In genomic region chr4:143184503-143185252, GRCh38 we compare ENCODE assay signal across 8 cellular contexts. TPM values are rescaled to one million over a fixed set of nuclear protein-coding genes. Genes with fewer than 3 reads are reported as not detected.
DNase-seq lines count a peak whose midpoint lies in the region; ATAC-seq and TF ChIP-seq lines count a peak whose summit lies in the region.

Gene USP38, plus strand, starts transcription at chr4:143184917. Its CDS starts 534 bp downstream, at chr4:143185451.

- H3K36me3 Mint-ChIP-seq in naive thymus-derived CD8-positive, alpha-beta T cell, result peaks cover 3 to 24% (median 11%) of the 10 kb centered on the region in 3 donors

- H3K9me3 Mint-ChIP-seq in naive thymus-derived CD8-positive, alpha-beta T cell, result no peaks in the 10 kb centered on the region

- no peaks in the 10 kb centered on the region for H3K27me3 ChIP-seq in DOHH2 (ENCODE audit: control insufficient read depth, low read length)
- no peaks in the 10 kb centered on the region for H3K27me3 ChIP-seq in Karpas-422 (ENCODE audit: low read length)
- H3K27me3 ChIP-seq in fibroblast of lung (ENCODE audit: control insufficient read depth, insufficient read depth, low read length), result no peaks in the 10 kb centered on the region

- POLR2A ChIA-PET in naive thymus-derived CD8-positive, alpha-beta T cell (lab: Charles Lee), result interaction anchor here (0.9 to 1.8 kb wide), 2 partner anchors 329 to 341 kb away, joined by 3 to 7 read pairs; partner anchors contain the start of gene SMARCA5

- H3K9me2 ChIP-seq in DOHH2 (replicated peaks; ENCODE audit: control insufficient read depth, low read length) (no peaks in the 10 kb centered on the region), Karpas-422 (replicated peaks; ENCODE audit: insufficient read depth, low read length) (no peaks in the 10 kb centered on the region)

- peak within 1 kb of the TSS; percentile 90 for H3K4me2 ChIP-seq in DOHH2 (ENCODE audit: low read length)
- peak within 1 kb of the TSS; percentile 91 for H3K4me2 ChIP-seq in Karpas-422 (ENCODE audit: low read depth, low read length, poor library complexity, severe bottlenecking)
- peak within 1 kb of the TSS; percentile 98 for H3K4me2 ChIP-seq in fibroblast of lung (ENCODE audit: extremely low read depth, insufficient read depth, low read length)

- H2AFZ ChIP-seq in Karpas-422 (ENCODE audit: low read length) (peak within 1 kb of the TSS; percentile 39), fibroblast of lung (ENCODE audit: low read length) (peak within 1 kb of the TSS; percentile 61)

- peak within 1 kb of the TSS; percentile 85 for H3K9ac ChIP-seq in Karpas-422 (ENCODE audit: low read length)
- H3K9ac ChIP-seq in fibroblast of lung (ENCODE audit: insufficient read depth, low read length), result peak within 1 kb of the TSS; percentile 95

- peaks cover 22 to 74% (median 61%) of the 10 kb centered on the region in 4 donors for H3K4me1 Mint-ChIP-seq in naive thymus-derived CD8-positive, alpha-beta T cell

- H3K27me3 Mint-ChIP-seq in naive thymus-derived CD8-positive, alpha-beta T cell, result no peaks in the 10 kb centered on the region

- H3K36me3 ChIP-seq in DOHH2 (ENCODE audit: control insufficient read depth, low read length) (peaks cover 53% of the 10 kb centered on the region), Karpas-422 (ENCODE audit: insufficient read depth, low read length) (peaks cover 11% of the 10 kb centered on the region; the same call in 1 of the 2 replicates), fibroblast of lung (ENCODE audit: control insufficient read depth, insufficient read depth, low read length) (no peaks in the 10 kb centered on the region)

- ATAC-seq in GM21825 (IDR thresholded peaks at IDR 0.05; ENCODE audit: unreplicated experiment), result peak; percentile 80
- peak; percentile 83 to 86 for ATAC-seq in naive thymus-derived CD8-positive, alpha-beta T cell

- no peaks in the 10 kb centered on the region for H3K9me3 ChIP-seq in DOHH2 (ENCODE audit: control insufficient read depth, insufficient read depth, low read length)
- no peaks in the 10 kb centered on the region for H3K9me3 ChIP-seq in Karpas-422 (ENCODE audit: low read length)
- H3K9me3 ChIP-seq in fibroblast of lung (ENCODE audit: control insufficient read depth, insufficient read depth, low read depth, low read length), result no peaks in the 10 kb centered on the region

- peak within 1 kb of the TSS; percentile 96 to 99 (median 98) for H3K27ac Mint-ChIP-seq in naive thymus-derived CD8-positive, alpha-beta T cell

- H3K4me1 ChIP-seq in DOHH2 (ENCODE audit: control insufficient read depth, low read length) (peaks cover 35% of the 10 kb centered on the region), Karpas-422 (ENCODE audit: low read length) (peaks cover 41% of the 10 kb centered on the region), fibroblast of lung (ENCODE audit: control insufficient read depth, extremely low read depth, insufficient read depth, low read length) (peaks cover 3% of the 10 kb centered on the region)

- H3K4me3 Mint-ChIP-seq in naive thymus-derived CD8-positive, alpha-beta T cell, result peak within 1 kb of the TSS; percentile 86 to 96 (median 93)

- peaks cover 17% of the 10 kb centered on the region; the same call in 1 of the 2 replicates for H3F3A ChIP-seq in DOHH2 (ENCODE audit: control insufficient read depth, insufficient read depth)

- H4K20me1 ChIP-seq in DOHH2 (ENCODE audit: control insufficient read depth, insufficient read depth, low read depth, low read length) (peaks cover 17% of the 10 kb centered on the region), Karpas-422 (ENCODE audit: insufficient read depth, low read depth, low read length) (peaks cover 19% of the 10 kb centered on the region), fibroblast of lung (ENCODE audit: control insufficient read depth, extremely low read depth, insufficient read depth, low read length) (peaks cover 2% of the 10 kb centered on the region)

- peak; percentile 35 for TF ChIP-seq CTCF in DOHH2 (IDR thresholded peaks at IDR 0.05; ENCODE audit: low read depth, low read length, poor library complexity, severe bottlenecking)
- TF ChIP-seq CTCF in fibroblast of lung (conservative IDR thresholded peaks at IDR 0.05 in 1 of 2, IDR thresholded peaks at IDR 0.05 in 1 of 2; ENCODE audit: low read depth in 1 of 2, low read length in 2 of 2), result peak in 1 of 2 donors; percentile 1

- H3K27ac ChIP-seq in DOHH2 (ENCODE audit: low read depth, low read length), result peak within 1 kb of the TSS; percentile 92
- H3K27ac ChIP-seq in Karpas-422 (ENCODE audit: low read length), result peak within 1 kb of the TSS; percentile 60
- peak within 1 kb of the TSS; percentile 97 for H3K27ac ChIP-seq in fibroblast of lung (ENCODE audit: insufficient read depth, low read length)

- peak; percentile 95 for DNase-seq in Karpas-422
- peak; percentile 91 for DNase-seq in RPMI7951 (ENCODE audit: low read depth)
- peak; percentile 75 to 82 for DNase-seq in activated T-helper 1 cell treated with anti-CD3 and anti-CD28 coated beads, Interleukin-2, amount 50 U/mL, for 16 hours (ENCODE audit: low read depth in 1 of 2, low spot score in 1 of 2)
- peak; percentile 92 to 94 for DNase-seq in fibroblast of lung (ENCODE audit: low read depth in 2 of 2)
- peak; percentile 66 to 92 (median 82) for DNase-seq in naive thymus-derived CD8-positive, alpha-beta T cell
- DNase-seq in stimulated activated naive CD4-positive, alpha-beta T cell (lab: John Stamatoyannopoulos, UW), result peak; percentile 79 to 95 (median 86)

- peaks cover 72% of the 10 kb centered on the region for H3K79me2 ChIP-seq in DOHH2 (ENCODE audit: control insufficient read depth, low read length)
- peaks cover 63% of the 10 kb centered on the region for H3K79me2 ChIP-seq in Karpas-422 (ENCODE audit: low read length)
- H3K79me2 ChIP-seq in fibroblast of lung (ENCODE audit: control insufficient read depth, insufficient read depth, low read length), result peaks cover 47% of the 10 kb centered on the region

- H3K4me3 ChIP-seq in DOHH2 (ENCODE audit: low read length) (peak within 1 kb of the TSS; percentile 87), Karpas-422 (ENCODE audit: low read length) (peak within 1 kb of the TSS; percentile 84), fibroblast of lung (replicated peaks in 1 of 4; ENCODE audit: control extremely low read depth in 1 of 4, insufficient read depth in 1 of 4, low read depth in 3 of 4, low read length in 4 of 4) (peak within 1 kb of the TSS; percentile 82 to 90 (median 86))

RNA-seq across cellular contexts. Expression of gene USP38, which starts in this region (rescaled TPM):
- 16.6 and 31.3 TPM in 2 replicates for total RNA-seq in Karpas-422 (2014; rRNA removed; shearing (Covaris generic); ENCODE audit: low replicate concordance)
- total RNA-seq in RPMI7951 (2014; rRNA removed; shearing (Covaris generic)), result 13.3 and 14.1 TPM in 2 replicates
- total RNA-seq in fibroblast of lung, result 13.1 and 15.7 TPM in 2 replicates
- 12.3 and 13.9 TPM in 2 replicates for polyA plus RNA-seq in fibroblast of lung
- 9.4 and 9.5 TPM in 2 replicates for polyA plus RNA-seq in fibroblast of lung (2012)
- polyA minus RNA-seq in fibroblast of lung (ENCODE audit: low replicate concordance), result 10.4 and 18.9 TPM in 2 replicates
- 10 to 100 TPM; 23.4 to 26.8 TPM for total RNA-seq in naive thymus-derived CD8-positive, alpha-beta T cell
- polyA plus RNA-seq in naive thymus-derived CD8-positive, alpha-beta T cell, result 10 to 100 TPM; 14.4 to 16.9 (median 16.7) TPM

Comparison
In these comparisons a context has a peak if more than half of its experiments do, and no peak if none do; other contexts are left out.
1. Peak in every context shown above with its lines: DNase-seq, ATAC-seq, H3K4me3 ChIP-seq and H3K27ac ChIP-seq.